ENCODE assay signal across 28 cellular contexts in the genomic region with DNA sequence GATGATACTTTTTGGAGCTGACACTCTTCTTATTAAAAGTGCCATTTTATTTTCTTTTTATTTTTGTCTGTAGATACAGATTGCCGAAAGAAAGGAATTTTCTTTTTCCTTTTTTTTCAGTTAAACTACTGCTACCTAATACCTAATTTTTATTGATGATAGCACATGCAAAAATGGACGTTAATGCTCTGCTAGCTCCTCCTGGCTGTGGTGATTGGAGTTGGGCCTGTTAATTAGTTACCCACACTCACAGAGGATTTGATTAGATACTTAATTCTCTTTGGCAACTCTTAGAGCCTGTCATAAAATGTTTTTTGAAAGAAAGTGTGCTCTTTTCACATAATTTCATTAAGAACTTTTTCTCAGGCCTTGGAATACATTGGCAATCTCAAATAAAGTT.
DNase-seq lines count a peak whose midpoint lies in the region; ATAC-seq and TF ChIP-seq lines count a peak whose summit lies in the region.
"Had no signal": no experiment of that assay in that cellular context is flagged by ENCODE, and none has a peak within 500 bp of the region (broad histone marks: within the 10 kb centered on the region; RNA-seq: fewer than 3 reads in every experiment).

No MANE protein-coding gene starts in this region.

- H2AFZ ChIP-seq in SK-N-SH (ENCODE audit: low read depth) = no peak overlapping the region
- no peak overlapping the region for H2AFZ ChIP-seq in fibroblast of lung (ENCODE audit: low read length)
- no peak overlapping the region for H2AFZ ChIP-seq in osteoblast (ENCODE audit: low read length)
- H2AFZ ChIP-seq: PC-9 had no signal

- 74% methylated on average over 2 of the region's 2 CpGs for WGBS in SK-N-SH (ENCODE audit: low lambda C conversion rate)

- no peak overlapping the region for H3K4me3 Mint-ChIP-seq in activated naive CD4-positive, alpha-beta T cell treated with anti-CD3 and anti-CD28 coated beads for 36 hours
- H3K4me3 Mint-ChIP-seq: activated T-cell treated with anti-CD3 and anti-CD28 coated beads, Interleukin-2, amount 50 U/mL, for 24 hours had no signal

- H3K4me2 ChIP-seq in SK-N-SH (no peak overlapping the region), fibroblast of lung (ENCODE audit: extremely low read depth, insufficient read depth, low read length) (no peak overlapping the region), osteoblast (ENCODE audit: insufficient read depth, low read length) (no peak overlapping the region)
- H3K4me2 ChIP-seq: A549, PC-9 had no signal

- no peaks in the 10 kb centered on the region for H3K36me3 Mint-ChIP-seq in activated naive CD4-positive, alpha-beta T cell treated with anti-CD3 and anti-CD28 coated beads for 36 hours (ENCODE audit: low read depth)

- no peak for ATAC-seq in HG02678 (IDR thresholded peaks at IDR 0.05; ENCODE audit: unreplicated experiment)
- ATAC-seq in GM18867 (IDR thresholded peaks at IDR 0.05; ENCODE audit: unreplicated experiment) = no peak
- ATAC-seq: A549; stimulated activated naive CD8-positive, alpha-beta T cell treated with anti-CD3 and anti-CD28 coated beads, Interleukin-15, Interleukin-2, amounts not matched to agents 100 U/mL and 50 U/mL, for 24 hours had no signal

- no peaks in the 10 kb centered on the region for H3K27me3 Mint-ChIP-seq in activated naive CD4-positive, alpha-beta T cell treated with anti-CD3 and anti-CD28 coated beads for 36 hours (ENCODE audit: low read depth)
- H3K27me3 Mint-ChIP-seq: progenitor cell of endocrine pancreas had no signal

- H3K27ac Mint-ChIP-seq in activated naive CD4-positive, alpha-beta T cell treated with anti-CD3 and anti-CD28 coated beads for 36 hours = no peak overlapping the region
- H3K27ac Mint-ChIP-seq: activated T-cell treated with anti-CD3 and anti-CD28 coated beads, Interleukin-2, amount 50 U/mL, for 24 hours had no signal

- no peaks in the 10 kb centered on the region for H3K9me2 ChIP-seq in SK-N-SH

- H3K9me3 Mint-ChIP-seq in activated naive CD4-positive, alpha-beta T cell treated with anti-CD3 and anti-CD28 coated beads for 36 hours = no peaks in the 10 kb centered on the region
- H3K9me3 Mint-ChIP-seq: activated T-cell treated with anti-CD3 and anti-CD28 coated beads, Interleukin-2, amount 50 U/mL, for 24 hours had no signal

- peaks cover 5% of the 10 kb centered on the region for H3F3A ChIP-seq in SK-N-SH (replicated peaks; ENCODE audit: insufficient read depth)

- H3K79me2 ChIP-seq in SK-N-SH (ENCODE audit: insufficient read depth) (no peaks in the 10 kb centered on the region), fibroblast of lung (ENCODE audit: control insufficient read depth, insufficient read depth, low read length) (no peaks in the 10 kb centered on the region), osteoblast (ENCODE audit: insufficient read depth, low read length) (no peaks in the 10 kb centered on the region)

- intact Hi-C loops in activated naive CD4-positive, alpha-beta T cell treated with anti-CD3 and anti-CD28 coated beads for 36 hours (cut with micrococcal nuclease) = no loop called here

- POLR2A ChIA-PET in AG04450 (lab: Yijun Ruan, JAX) = no interaction called here
- POLR2A ChIA-PET in SK-N-SH (lab: Yijun Ruan, JAX) = no interaction called here

- DNase-seq in AG04450 (ENCODE audit: low read depth, low spot score) = no peak
- no peak for DNase-seq in SK-N-SH
- no peak for DNase-seq in fibroblast of lung (ENCODE audit: low read depth in 2 of 2)
- DNase-seq in osteoblast (ENCODE audit: insufficient read length, low spot score, missing footprints) = no peak
- no peak for DNase-seq in HK-2 (ENCODE audit: unreplicated experiment)
- no peak for DNase-seq in activated naive CD4-positive, alpha-beta T cell treated with anti-CD3 and anti-CD28 coated beads for 36 hours
- DNase-seq: activated CD4-positive, alpha-beta T cell treated with anti-CD3 and anti-CD28 coated beads for 48 hours; activated gamma-delta T cell; activated T-cell treated with anti-CD3 and anti-CD28 coated beads, Interleukin-2, amount 50 U/mL, for 24 hours; DMS79; dorsolateral prefrontal cortex; GDM1; NCI-H1092; NCI-H187 treated with DMSO at 0.1 percent for 48 hours; NCI-H524 treated with DMSO at 0.1 percent for 48 hours; NK-92 treated with Interleukin-12 subunit alpha and Interleukin-12 subunit beta, amount 100 ng/mL, for 24 hours; PC-9; SHP77; stimulated activated naive CD8-positive, alpha-beta T cell treated with anti-CD3 and anti-CD28 coated beads, Interleukin-15, Interleukin-2, amounts not matched to agents 100 U/mL and 50 U/mL, for 24 hours; T-helper 9 cell; testis; uterus; WERI-Rb-1 had no signal

- no peak overlapping the region for H3K27ac ChIP-seq in AG04450 (ENCODE audit: low read depth, low read length)
- peak overlapping the region in 1 of 2 experiments; percentile 43; a peak in 3 of 4 replicates for H3K27ac ChIP-seq in SK-N-SH (ENCODE audit: low read depth in 2 of 2, low read length in 1 of 2)
- no peak overlapping the region for H3K27ac ChIP-seq in fibroblast of lung (ENCODE audit: insufficient read depth, low read length)
- H3K27ac ChIP-seq in osteoblast (ENCODE audit: low read depth, low read length) = no peak overlapping the region
- H3K27ac ChIP-seq: A549, dorsolateral prefrontal cortex, heart right ventricle, PC-9, testis, uterus, WERI-Rb-1 had no signal

- no peaks in the 10 kb centered on the region for H3K36me3 ChIP-seq in SK-N-SH (replicated peaks in 1 of 2; ENCODE audit: control insufficient read depth in 1 of 2, insufficient read depth in 2 of 2, low read length in 1 of 2)
- H3K36me3 ChIP-seq in fibroblast of lung (ENCODE audit: control insufficient read depth, insufficient read depth, low read length) = no peaks in the 10 kb centered on the region
- no peaks in the 10 kb centered on the region for H3K36me3 ChIP-seq in osteoblast (ENCODE audit: insufficient read depth, low read length)
- H3K36me3 ChIP-seq: heart right ventricle, uterus had no signal

- CTCF ChIA-PET in AG04450 (lab: Charles Lee) (interaction anchor here (1.7 kb wide), 1 partner anchor 249 kb away, joined by 5 read pairs; no protein-coding TSS in a partner anchor), SK-N-SH (lab: Yijun Ruan, JAX) (interaction anchor here (1.0 kb wide), 2 partner anchors 16 to 33 kb away, joined by 3 read pairs; no protein-coding TSS in a partner anchor)
- CTCF ChIA-PET in activated naive CD4-positive, alpha-beta T cell treated with anti-CD3 and anti-CD28 coated beads for 36 hours (lab: Charles Lee) = no interaction called here

- TF ChIP-seq RAD21 in SK-N-SH (IDR thresholded peaks at IDR 0.05; ENCODE audit: low read length) = peak; percentile 28; the same call in 1 of the 2 replicates

- H3K4me1 ChIP-seq in SK-N-SH (ENCODE audit: control insufficient read depth in 1 of 2, insufficient read depth in 2 of 2, low read depth in 1 of 2, low read length in 1 of 2) (peaks cover 0 to 7% of the 10 kb centered on the region in 2 experiments; a peak in 2 of 4 replicates), fibroblast of lung (ENCODE audit: control insufficient read depth, extremely low read depth, insufficient read depth, low read length) (no peaks in the 10 kb centered on the region), osteoblast (ENCODE audit: insufficient read depth, low read length) (peaks cover 17% of the 10 kb centered on the region)
- H3K4me1 ChIP-seq: A549, heart right ventricle, testis, uterus had no signal

- no peak overlapping the region for H3K9ac ChIP-seq in SK-N-SH
- no peak overlapping the region for H3K9ac ChIP-seq in fibroblast of lung (ENCODE audit: insufficient read depth, low read length)

- H3K9me3 ChIP-seq in AG04450 (ENCODE audit: control insufficient read depth, insufficient read depth, low read length) = no peaks in the 10 kb centered on the region
- no peaks in the 10 kb centered on the region for H3K9me3 ChIP-seq in SK-N-SH
- no peaks in the 10 kb centered on the region for H3K9me3 ChIP-seq in fibroblast of lung (ENCODE audit: control insufficient read depth, insufficient read depth, low read depth, low read length)
- H3K9me3 ChIP-seq in osteoblast (ENCODE audit: low read depth, low read length) = no peaks in the 10 kb centered on the region
- H3K9me3 ChIP-seq: A549, testis, uterus had no signal

- no peak for TF ChIP-seq EP300 in SK-N-SH (IDR thresholded peaks at IDR 0.05; ENCODE audit: borderline replicate concordance in 1 of 2, low read depth in 1 of 2, low read length in 1 of 2)

- TF ChIP-seq CTCF in AG04450 (IDR thresholded peaks at IDR 0.05; ENCODE audit: low read depth, low read length) (peak; percentile 26; the same call in 1 of the 2 replicates), SK-N-SH (IDR thresholded peaks at IDR 0.05) (peak; percentile 34), fibroblast of lung (conservative IDR thresholded peaks at IDR 0.05 in 1 of 2, IDR thresholded peaks at IDR 0.05 in 1 of 2; ENCODE audit: low read depth in 1 of 2, low read length in 2 of 2) (peak; percentile 21 to 22), osteoblast (IDR thresholded peaks at IDR 0.05; ENCODE audit: extremely low read depth, low read depth, low read length) (peak; percentile 6)

- H3K4me3 ChIP-seq in AG04450 (ENCODE audit: low read depth, low read length) (no peak overlapping the region), SK-N-SH (ENCODE audit: low read depth in 2 of 2, low read length in 1 of 2) (no peak overlapping the region), fibroblast of lung (replicated peaks in 1 of 4; ENCODE audit: control extremely low read depth in 1 of 4, insufficient read depth in 1 of 4, low read depth in 3 of 4, low read length in 4 of 4) (no peak overlapping the region), osteoblast (ENCODE audit: insufficient read depth, low read length) (no peak overlapping the region)
- H3K4me3 ChIP-seq: A549, dorsolateral prefrontal cortex, heart right ventricle, PC-9, testis, uterus had no signal

- H3K27me3 ChIP-seq in AG04450 (ENCODE audit: control insufficient read depth, insufficient read depth, low read length) (no peaks in the 10 kb centered on the region), SK-N-SH (ENCODE audit: insufficient read depth) (no peaks in the 10 kb centered on the region), fibroblast of lung (ENCODE audit: control insufficient read depth, insufficient read depth, low read length) (no peaks in the 10 kb centered on the region), osteoblast (ENCODE audit: insufficient read depth, low read length) (no peaks in the 10 kb centered on the region)
- H3K27me3 ChIP-seq: dorsolateral prefrontal cortex, heart right ventricle, testis, uterus had no signal

- H4K20me1 ChIP-seq in SK-N-SH (ENCODE audit: insufficient read depth) (no peaks in the 10 kb centered on the region), fibroblast of lung (ENCODE audit: control insufficient read depth, extremely low read depth, insufficient read depth, low read length) (no peaks in the 10 kb centered on the region), osteoblast (ENCODE audit: insufficient read depth, low read length) (no peaks in the 10 kb centered on the region)

- no peaks in the 10 kb centered on the region for H3K4me1 Mint-ChIP-seq in activated naive CD4-positive, alpha-beta T cell treated with anti-CD3 and anti-CD28 coated beads for 36 hours (ENCODE audit: low read depth)

TF ChIP-seq in SK-N-SH, 30 proteins besides CTCF, POLR2A, EP300 and RAD21 (continues in another document):
- no peak for TF ChIP-seq RFX5 (IDR thresholded peaks at IDR 0.05; ENCODE audit: low read length)
- no peak for TF ChIP-seq RXRA (IDR thresholded peaks at IDR 0.05; ENCODE audit: borderline replicate concordance, low read depth)
- TF ChIP-seq NRF1 (IDR thresholded peaks at IDR 0.05; ENCODE audit: low read depth, low read length) = no peak
- no peak for TF ChIP-seq FOXM1 (IDR thresholded peaks at IDR 0.05; ENCODE audit: low read depth)
